In the genomic region with DNA sequence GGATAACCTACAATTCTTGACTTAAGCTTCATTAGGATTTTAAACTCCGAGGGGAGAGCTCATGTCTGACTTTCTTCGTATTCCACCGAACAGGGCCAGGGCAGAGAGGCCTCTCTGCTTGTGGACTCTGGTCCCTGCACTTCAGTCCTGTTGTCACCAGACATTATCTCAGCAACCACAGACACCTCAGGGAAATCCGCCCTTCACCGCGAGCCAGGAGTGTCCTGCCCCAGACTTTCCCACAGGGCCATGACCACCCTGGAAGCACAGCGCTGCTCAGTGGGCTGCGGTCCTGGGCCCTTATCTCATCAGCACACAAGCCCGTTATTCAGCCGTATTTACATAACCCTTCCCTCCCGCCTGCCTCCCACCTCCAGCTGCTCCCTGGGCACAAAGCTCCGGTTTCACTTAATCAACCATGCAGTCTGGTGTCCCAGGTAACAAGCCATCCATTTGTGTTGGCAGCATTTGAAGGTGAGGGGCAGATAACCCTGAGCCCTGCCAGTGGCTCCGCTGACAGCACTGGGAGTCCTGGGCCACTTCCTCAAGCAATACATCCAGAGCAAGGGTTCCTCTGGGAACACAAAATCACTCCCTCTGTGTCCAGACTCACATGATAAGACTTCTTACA, we compare ENCODE assay signal across 10 cellular contexts.
DNase-seq lines count a peak whose midpoint lies in the region; ATAC-seq and TF ChIP-seq lines count a peak whose summit lies in the region.
"Had no signal": no experiment of that assay in that cellular context is flagged by ENCODE, and none has a peak within 500 bp of the region (broad histone marks: within the 10 kb centered on the region; RNA-seq: fewer than 3 reads in every experiment).

No MANE protein-coding gene starts in this region.

- H3K27me3 Mint-ChIP-seq in progenitor cell of endocrine pancreas = peaks cover 33% of the 10 kb centered on the region

- peaks cover 2% of the 10 kb centered on the region for H3K4me1 Mint-ChIP-seq in progenitor cell of endocrine pancreas (ENCODE audit: low read depth)

- H3K79me2 ChIP-seq in PC-3 (ENCODE audit: low read length) = no peaks in the 10 kb centered on the region

- H3K27ac ChIP-seq in uterus (no peak overlapping the region), PC-3 (ENCODE audit: low read length) (no peak overlapping the region)
- H3K27ac ChIP-seq: tibial artery had no signal

- H3K9me2 ChIP-seq in PC-3 (replicated peaks; ENCODE audit: low read length) = no peaks in the 10 kb centered on the region

- H3K9me3 ChIP-seq in uterus = no peaks in the 10 kb centered on the region
- H3K9me3 ChIP-seq in PC-3 (ENCODE audit: low read length) = no peaks in the 10 kb centered on the region

- H2AFZ ChIP-seq in PC-3 (ENCODE audit: low read length) = no peak overlapping the region

- TF ChIP-seq CTCF in progenitor cell of endocrine pancreas (IDR thresholded peaks at IDR 0.05; ENCODE audit: unreplicated experiment) = no peak
- no peak for TF ChIP-seq CTCF in uterus (IDR thresholded peaks at IDR 0.05)
- no peak for TF ChIP-seq CTCF in PC-3 (conservative IDR thresholded peaks at IDR 0.05; ENCODE audit: low read depth, low read length)

- no peaks in the 10 kb centered on the region for H3K9me3 Mint-ChIP-seq in progenitor cell of endocrine pancreas (ENCODE audit: low read depth)

- CTCF ChIA-PET in PC-3 (lab: Charles Lee) = interaction anchor here (0.5 kb wide), 1 partner anchor 310 kb away, joined by 3 read pairs; no protein-coding TSS in a partner anchor

- no peaks in the 10 kb centered on the region for H3F3A ChIP-seq in PC-3 (ENCODE audit: low read length, unreplicated experiment)

- no peak for ATAC-seq in HG02970 (IDR thresholded peaks at IDR 0.05; ENCODE audit: low FRiP score, unreplicated experiment)
- no peak for ATAC-seq in PC-3

- H3K36me3 ChIP-seq in uterus (no peaks in the 10 kb centered on the region), PC-3 (ENCODE audit: low read depth, low read length) (no peaks in the 10 kb centered on the region)
- H3K36me3 ChIP-seq: tibial artery had no signal

- DNase-seq in KBM-7 = peak; percentile 94
- peak; percentile 42 for DNase-seq in NCI-H524 treated with DMSO at 0.1 percent for 48 hours (lab: John Stamatoyannopoulos, UW)
- peak; percentile 9 to 25 for DNase-seq in erythroblast (lab: John Stamatoyannopoulos, UW)
- DNase-seq in progenitor cell of endocrine pancreas (ENCODE audit: low spot score, unreplicated experiment) = peak; percentile 50
- no peak for DNase-seq in uterus
- DNase-seq in PC-3 = no peak
- DNase-seq in activated CD4-positive, alpha-beta T cell treated with anti-CD3 and anti-CD28 coated beads, Interleukin-2, amount 50 U/mL, for 1 hour = no peak
- DNase-seq: activated CD8-positive, alpha-beta memory T cell treated with anti-CD3 and anti-CD28 coated beads, Interleukin-2, amount 50 U/mL, for 48 hours; tibial artery had no signal

- POLR2A ChIA-PET in PC-3 (lab: Charles Lee; ENCODE audit: unreplicated experiment) = no interaction called here

- H3K4me2 ChIP-seq in PC-3 (ENCODE audit: low read length) = no peak overlapping the region

- no peaks in the 10 kb centered on the region for H3K4me1 ChIP-seq in uterus
- H3K4me1 ChIP-seq in PC-3 (ENCODE audit: insufficient read depth, low read length) = no peaks in the 10 kb centered on the region

- H3K4me3 ChIP-seq in uterus (no peak overlapping the region), PC-3 (ENCODE audit: low read length) (no peak overlapping the region)
- H3K4me3 ChIP-seq: tibial artery had no signal

- H3K27ac Mint-ChIP-seq in progenitor cell of endocrine pancreas = no peak overlapping the region

- TF ChIP-seq POLR2A in erythroblast (IDR thresholded peaks at IDR 0.05; ENCODE audit: low read length) (no peak), uterus (IDR thresholded peaks at IDR 0.05) (no peak)

- H3K36me3 Mint-ChIP-seq in progenitor cell of endocrine pancreas (ENCODE audit: insufficient read depth) = no peaks in the 10 kb centered on the region

- H4K20me1 ChIP-seq in PC-3 (ENCODE audit: low read length) = no peaks in the 10 kb centered on the region

- H3K27me3 ChIP-seq in uterus (no peaks in the 10 kb centered on the region), PC-3 (ENCODE audit: low read length) (peaks cover 85% of the 10 kb centered on the region)

- H3K9ac ChIP-seq in PC-3 (ENCODE audit: low read length) = no peak overlapping the region

- in situ Hi-C loops in KBM-7 (cut with MboI; ENCODE audit: low pct_unique_long_range_greater_than_20kb, low sequenced_read_pairs) = no loop called here

- intact Hi-C loops in uterus (cut with DNase I; ENCODE audit: low total_unique reads) = no loop called here
- intact Hi-C loops in PC-3 (cut with micrococcal nuclease) = no loop called here

- H3K4me3 Mint-ChIP-seq in progenitor cell of endocrine pancreas (ENCODE audit: low read depth) = no peak overlapping the region

- BruUV-seq in PC-3 (replicated peaks; lab: Mats Ljungman, UMichigan) = no TSS peak

Comparison
In these comparisons a context has a peak if more than half of its experiments do, and no peak if none do; other contexts are left out.
1. DNase-seq: peak in KBM-7 (single experiment), NCI-H524 treated with DMSO at 0.1 percent for 48 hours (single experiment), erythroblast (2 of 2) and progenitor cell of endocrine pancreas (single experiment); none in uterus (0 of 2), PC-3 (single experiment) and activated CD4-positive, alpha-beta T cell treated with anti-CD3 and anti-CD28 coated beads, Interleukin-2, amount 50 U/mL, for 1 hour (single experiment).